ENCODE assay signal across 1 cellular context in the genomic region with DNA sequence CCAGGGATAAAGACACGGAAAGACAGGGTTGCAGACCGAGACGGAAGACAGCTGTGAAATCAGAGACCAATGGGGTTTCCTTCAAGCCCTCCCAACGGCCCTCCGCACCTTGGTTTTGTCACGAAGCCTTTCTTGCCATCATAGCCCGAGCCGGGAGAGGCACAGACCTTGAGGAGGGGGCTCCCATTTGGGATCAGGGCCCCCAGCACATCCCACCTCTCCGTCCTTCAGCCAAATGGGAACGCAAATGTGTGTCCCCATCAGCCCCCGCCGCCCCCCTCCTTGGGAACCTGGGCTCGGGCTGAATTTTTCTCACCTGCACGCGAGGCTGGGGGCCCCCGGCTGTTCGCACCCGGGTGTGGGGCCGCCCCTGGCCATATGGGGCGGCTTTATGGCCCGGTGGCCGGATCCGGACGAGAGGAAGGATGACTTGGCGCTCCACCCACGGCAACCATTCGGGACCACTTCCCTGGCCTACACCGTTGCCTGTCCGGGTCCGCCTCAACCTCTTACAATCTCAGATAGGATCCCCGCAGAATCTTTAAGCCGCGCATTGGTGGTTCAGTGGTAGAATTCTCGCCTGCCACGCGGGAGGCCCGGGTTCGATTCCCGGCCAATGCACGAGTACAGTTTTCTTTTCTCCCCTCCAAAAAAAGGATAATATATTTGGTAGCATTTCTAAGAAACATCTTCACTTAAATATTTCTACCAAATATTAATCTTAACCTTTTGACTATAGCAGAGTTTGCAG.
TF ChIP-seq lines count a peak whose summit lies in the region.

No MANE protein-coding gene starts in this region.

TF ChIP-seq in GM23338, 12 proteins besides CTCF, POLR2A, EP300 and RAD21:
- TF ChIP-seq ZNF462 (CRISPR knock-in tag; IDR thresholded peaks at IDR 0.05) (no peak), EZH2 (IDR thresholded peaks at IDR 0.05; ENCODE audit: low read depth, unreplicated experiment) (no peak), ZNF331 (CRISPR knock-in tag; IDR thresholded peaks at IDR 0.05; ENCODE audit: low read depth) (no peak), POLR2AphosphoS5 (IDR thresholded peaks at IDR 0.05; ENCODE audit: low read depth) (no peak), EZH2phosphoT487 (IDR thresholded peaks at IDR 0.05; ENCODE audit: unreplicated experiment) (no peak), JUNB (IDR thresholded peaks at IDR 0.05; ENCODE audit: unreplicated experiment) (no peak), ETS1 (IDR thresholded peaks at IDR 0.05) (no peak; the same call in 1 of the 2 replicates), ZNF114 (CRISPR knock-in tag; IDR thresholded peaks at IDR 0.05) (no peak), STAT1 (IDR thresholded peaks at IDR 0.05; ENCODE audit: unreplicated experiment) (no peak), CREB1 (CRISPR knock-in tag; IDR thresholded peaks at IDR 0.05; ENCODE audit: low read depth) (no peak; the same call in 1 of the 2 replicates), NANOG (IDR thresholded peaks at IDR 0.05; ENCODE audit: borderline replicate concordance) (no peak)
- TF ChIP-seq, protein P1, sequence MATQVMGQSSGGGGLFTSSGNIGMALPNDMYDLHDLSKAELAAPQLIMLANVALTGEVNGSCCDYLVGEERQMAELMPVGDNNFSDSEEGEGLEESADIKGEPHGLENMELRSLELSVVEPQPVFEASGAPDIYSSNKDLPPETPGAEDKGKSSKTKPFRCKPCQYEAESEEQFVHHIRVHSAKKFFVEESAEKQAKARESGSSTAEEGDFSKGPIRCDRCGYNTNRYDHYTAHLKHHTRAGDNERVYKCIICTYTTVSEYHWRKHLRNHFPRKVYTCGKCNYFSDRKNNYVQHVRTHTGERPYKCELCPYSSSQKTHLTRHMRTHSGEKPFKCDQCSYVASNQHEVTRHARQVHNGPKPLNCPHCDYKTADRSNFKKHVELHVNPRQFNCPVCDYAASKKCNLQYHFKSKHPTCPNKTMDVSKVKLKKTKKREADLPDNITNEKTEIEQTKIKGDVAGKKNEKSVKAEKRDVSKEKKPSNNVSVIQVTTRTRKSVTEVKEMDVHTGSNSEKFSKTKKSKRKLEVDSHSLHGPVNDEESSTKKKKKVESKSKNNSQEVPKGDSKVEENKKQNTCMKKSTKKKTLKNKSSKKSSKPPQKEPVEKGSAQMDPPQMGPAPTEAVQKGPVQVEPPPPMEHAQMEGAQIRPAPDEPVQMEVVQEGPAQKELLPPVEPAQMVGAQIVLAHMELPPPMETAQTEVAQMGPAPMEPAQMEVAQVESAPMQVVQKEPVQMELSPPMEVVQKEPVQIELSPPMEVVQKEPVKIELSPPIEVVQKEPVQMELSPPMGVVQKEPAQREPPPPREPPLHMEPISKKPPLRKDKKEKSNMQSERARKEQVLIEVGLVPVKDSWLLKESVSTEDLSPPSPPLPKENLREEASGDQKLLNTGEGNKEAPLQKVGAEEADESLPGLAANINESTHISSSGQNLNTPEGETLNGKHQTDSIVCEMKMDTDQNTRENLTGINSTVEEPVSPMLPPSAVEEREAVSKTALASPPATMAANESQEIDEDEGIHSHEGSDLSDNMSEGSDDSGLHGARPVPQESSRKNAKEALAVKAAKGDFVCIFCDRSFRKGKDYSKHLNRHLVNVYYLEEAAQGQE (IDR thresholded peaks at IDR 0.05; ENCODE audit: unreplicated experiment) = no peak
TF ChIP-seq in GM23338: peak in this region for 0.
